ENCODE assay signal across 1 cellular context in the genomic region with DNA sequence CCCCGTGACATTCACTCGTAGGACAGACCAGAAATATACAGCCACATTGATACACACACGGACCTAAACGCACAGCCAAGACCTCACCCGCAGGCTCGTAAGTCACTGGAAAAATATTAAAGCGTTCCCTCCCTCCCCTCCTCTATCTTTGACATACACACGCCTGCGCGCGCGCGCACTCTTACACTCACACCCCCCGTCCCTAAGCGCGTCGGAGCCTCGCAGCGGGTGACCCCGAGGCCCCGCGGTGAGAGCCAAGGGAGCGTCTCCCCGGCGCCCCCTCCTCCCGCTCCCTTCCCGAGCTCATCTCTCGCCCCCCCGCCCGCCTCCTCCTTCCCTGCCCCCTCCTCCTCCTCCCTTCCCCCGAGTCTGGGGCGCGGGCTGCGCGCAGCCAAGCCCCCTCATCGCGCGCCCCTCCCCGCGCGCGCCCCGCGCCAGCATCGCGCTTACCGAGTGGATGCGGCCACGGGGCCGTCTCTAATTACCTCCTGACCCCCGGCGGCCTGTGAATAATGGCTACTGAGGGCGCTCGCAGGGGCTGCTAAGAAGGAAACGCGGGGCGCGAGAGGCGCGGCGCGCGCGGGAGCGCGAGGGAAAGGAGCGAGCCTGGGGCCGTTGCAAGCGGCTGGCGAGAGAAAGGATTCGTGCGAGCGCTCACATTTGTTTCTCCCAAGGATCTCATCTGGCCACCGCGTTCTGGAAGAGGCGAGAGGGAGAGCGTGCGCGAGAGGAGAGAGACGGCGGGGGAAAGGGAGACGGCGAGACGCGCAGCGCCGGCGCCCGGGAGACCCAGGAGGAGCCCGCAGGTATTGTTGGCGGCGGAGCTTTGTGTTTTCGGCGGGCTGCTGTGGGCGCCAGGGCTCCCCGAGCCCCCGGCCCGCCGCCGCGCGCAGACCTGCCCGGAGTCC.
TF ChIP-seq lines count a peak whose summit lies in the region.

No MANE protein-coding gene starts in this region.

TF ChIP-seq in IMR-90, 13 proteins besides CTCF, POLR2A, EP300 and RAD21 (continued from another document):
- 0 out of 2 replicates have a peak, but pooled peaks have one; percentile 51 for TF ChIP-seq BHLHE40 (IDR thresholded peaks at IDR 0.05; ENCODE audit: low read depth, low read length)
